4 cellular contexts compared by ENCODE assay signal in the genomic region with DNA sequence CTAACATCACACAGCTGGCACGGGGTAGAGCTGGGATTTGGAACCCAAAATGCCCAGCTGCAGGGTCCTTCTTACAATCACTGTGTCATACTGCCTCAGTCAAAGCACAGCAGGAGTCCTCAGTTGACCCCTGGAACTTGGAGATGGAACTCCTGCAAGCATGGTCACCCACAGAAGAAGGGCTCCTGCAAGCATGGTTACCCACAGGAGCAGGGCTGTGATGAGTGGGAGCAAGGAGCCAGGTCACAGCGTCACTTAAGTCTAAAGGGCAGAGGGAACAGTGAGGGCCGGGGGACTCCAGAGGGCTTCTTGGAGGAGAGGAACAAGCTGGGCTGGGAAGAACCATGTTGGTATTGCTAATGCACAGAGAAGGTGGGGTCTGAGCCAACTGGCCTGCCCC. TPM values are rescaled to one million over a fixed set of nuclear protein-coding genes. Genes with fewer than 3 reads are reported as not detected.
"Had no signal": no experiment of that assay in that cellular context is flagged by ENCODE, and none has a peak within 500 bp of the region (broad histone marks: within the 10 kb centered on the region; RNA-seq: fewer than 3 reads in every experiment).

No MANE protein-coding gene starts in this region.

- H2AFZ ChIP-seq: GM23338 had no signal

- DNase-seq: H9, HCEC 1CT, IMR-90 had no signal

- H3K4me3 ChIP-seq: GM23338 had no signal

- H3K4me2 ChIP-seq: GM23338 had no signal

- ATAC-seq: GM23338 had no signal

RNA-seq across cellular contexts. Expression of a gene that starts 24.9 kb away (rescaled TPM):
- total RNA-seq: IMR-90 had no signal
- polyA plus RNA-seq: IMR-90 had no signal

RNA-seq across cellular contexts. Expression of a gene that starts 58.5 kb away (rescaled TPM):
- total RNA-seq: IMR-90 had no signal
